ENCODE assay signal across 23 cellular contexts in genomic region chr14:97153527-97153926, GRCh38.
"Had no signal": no experiment of that assay in that cellular context is flagged by ENCODE, and none has a peak within 500 bp of the region (broad histone marks: within the 10 kb centered on the region; RNA-seq: fewer than 3 reads in every experiment).

No MANE protein-coding gene starts in this region.

- H3K9me3 ChIP-seq: neutrophil, pancreas, prostate gland, right lobe of liver, sigmoid colon, thoracic aorta, thyroid gland, upper lobe of left lung, vagina had no signal

- H3K4me1 ChIP-seq: pancreas, prostate gland, right lobe of liver, sigmoid colon, stomach, thyroid gland, tibial nerve, upper lobe of left lung, vagina had no signal

- H3K27me3 ChIP-seq: neutrophil, pancreas, right lobe of liver, sigmoid colon, thyroid gland, tibial nerve, upper lobe of left lung, vagina had no signal

- DNase-seq: naive thymus-derived CD4-positive, alpha-beta T cell; natural killer cell; pancreas; right cardiac atrium; right lobe of liver; sigmoid colon; small intestine; stimulated activated CD4-positive, alpha-beta T cell treated with anti-CD3 and anti-CD28 coated beads, Interleukin-15, amount 100 ng/mL, for 24 hours; stimulated activated CD4-positive, alpha-beta T cell treated with anti-CD3 and anti-CD28 coated beads, Interleukin-2, amount 100 ng/mL, for 24 hours; stimulated activated CD4-positive, alpha-beta T cell treated with anti-CD3 and anti-CD28 coated beads, Interleukin-2, amount 100 ng/mL, for 48 hours; stimulated activated CD4-positive, alpha-beta T cell treated with anti-CD3 and anti-CD28 coated beads, Interleukin-4, amount 100 ng/mL, for 24 hours; stimulated activated naive B cell treated with anti-CD40 and anti-IgM and Interleukin-4, amounts not matched to agents 10 μg/mL and 1 μg/mL and 100 μg/mL, for 72 hours; stimulated activated naive CD4-positive, alpha-beta T cell treated with Interleukin-2 at 50 U/mL for 16 hours; stomach; thyroid gland; trophoblast cell; upper lobe of left lung had no signal

- H3K27ac ChIP-seq: neutrophil, pancreas, prostate gland, right lobe of liver, sigmoid colon, stomach, thoracic aorta, thyroid gland, tibial nerve, upper lobe of left lung, vagina had no signal

- H3K36me3 ChIP-seq: neutrophil, pancreas, prostate gland, right lobe of liver, sigmoid colon, stomach, thoracic aorta, thyroid gland, tibial nerve, upper lobe of left lung, vagina had no signal

- ATAC-seq: naive thymus-derived CD4-positive, alpha-beta T cell; natural killer cell; pancreas; right cardiac atrium; right lobe of liver; stimulated activated effector memory CD8-positive, alpha-beta T cell treated with anti-CD3 and anti-CD28 coated beads, Interleukin-12 subunit alpha, Interleukin-12 subunit beta, amount 100 ng/mL, for 72 hours; stimulated activated naive B cell treated with anti-CD40 and anti-IgM and Interleukin-4, amounts not matched to agents 10 μg/mL and 1 μg/mL and 100 μg/mL, for 72 hours had no signal

- H3K4me3 ChIP-seq: pancreas, prostate gland, right lobe of liver, sigmoid colon, stomach, thoracic aorta, thyroid gland, tibial nerve, upper lobe of left lung, vagina had no signal
